1 cellular context compared by ENCODE assay signal in the genomic region with DNA sequence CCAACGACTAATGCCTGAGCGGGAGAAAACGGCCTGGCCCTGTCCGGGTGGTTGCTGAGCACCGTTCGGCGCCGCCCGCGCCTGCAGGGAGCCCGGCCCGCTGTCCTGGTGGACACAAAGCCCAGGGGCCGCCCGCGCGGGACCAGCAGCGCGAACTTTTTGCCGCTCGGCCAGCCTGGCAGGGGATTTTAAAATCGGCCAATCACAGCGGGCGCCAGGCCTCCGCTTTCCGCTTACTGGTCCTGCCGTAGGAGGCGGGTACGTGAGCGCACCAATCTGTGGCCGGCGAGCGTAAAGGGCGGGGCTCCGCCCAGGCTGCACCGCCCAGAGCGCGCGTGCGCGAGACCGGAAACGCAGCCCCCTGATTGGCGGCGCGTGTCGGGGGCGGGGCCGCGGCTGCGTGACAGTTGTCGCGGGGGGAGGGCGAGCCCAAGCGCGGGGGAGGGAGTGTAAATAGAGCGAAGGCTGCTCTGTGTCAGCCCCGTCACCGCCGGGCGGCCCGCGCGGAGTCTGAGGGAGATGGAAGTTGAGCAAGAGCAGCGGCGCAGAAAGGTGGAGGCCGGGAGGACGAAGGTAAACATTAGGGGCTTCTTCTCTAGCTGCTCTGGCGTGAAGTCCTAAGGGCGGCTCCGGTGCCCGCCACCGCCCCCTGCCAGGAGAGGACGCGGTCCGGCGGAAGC.
TF ChIP-seq lines count a peak whose summit lies in the region.

A gene (minus strand): TSS at position 161 of the 680 bp plus-strand sequence. CDS start 1,132 bp downstream, outside the sequence.
A gene with protein sequence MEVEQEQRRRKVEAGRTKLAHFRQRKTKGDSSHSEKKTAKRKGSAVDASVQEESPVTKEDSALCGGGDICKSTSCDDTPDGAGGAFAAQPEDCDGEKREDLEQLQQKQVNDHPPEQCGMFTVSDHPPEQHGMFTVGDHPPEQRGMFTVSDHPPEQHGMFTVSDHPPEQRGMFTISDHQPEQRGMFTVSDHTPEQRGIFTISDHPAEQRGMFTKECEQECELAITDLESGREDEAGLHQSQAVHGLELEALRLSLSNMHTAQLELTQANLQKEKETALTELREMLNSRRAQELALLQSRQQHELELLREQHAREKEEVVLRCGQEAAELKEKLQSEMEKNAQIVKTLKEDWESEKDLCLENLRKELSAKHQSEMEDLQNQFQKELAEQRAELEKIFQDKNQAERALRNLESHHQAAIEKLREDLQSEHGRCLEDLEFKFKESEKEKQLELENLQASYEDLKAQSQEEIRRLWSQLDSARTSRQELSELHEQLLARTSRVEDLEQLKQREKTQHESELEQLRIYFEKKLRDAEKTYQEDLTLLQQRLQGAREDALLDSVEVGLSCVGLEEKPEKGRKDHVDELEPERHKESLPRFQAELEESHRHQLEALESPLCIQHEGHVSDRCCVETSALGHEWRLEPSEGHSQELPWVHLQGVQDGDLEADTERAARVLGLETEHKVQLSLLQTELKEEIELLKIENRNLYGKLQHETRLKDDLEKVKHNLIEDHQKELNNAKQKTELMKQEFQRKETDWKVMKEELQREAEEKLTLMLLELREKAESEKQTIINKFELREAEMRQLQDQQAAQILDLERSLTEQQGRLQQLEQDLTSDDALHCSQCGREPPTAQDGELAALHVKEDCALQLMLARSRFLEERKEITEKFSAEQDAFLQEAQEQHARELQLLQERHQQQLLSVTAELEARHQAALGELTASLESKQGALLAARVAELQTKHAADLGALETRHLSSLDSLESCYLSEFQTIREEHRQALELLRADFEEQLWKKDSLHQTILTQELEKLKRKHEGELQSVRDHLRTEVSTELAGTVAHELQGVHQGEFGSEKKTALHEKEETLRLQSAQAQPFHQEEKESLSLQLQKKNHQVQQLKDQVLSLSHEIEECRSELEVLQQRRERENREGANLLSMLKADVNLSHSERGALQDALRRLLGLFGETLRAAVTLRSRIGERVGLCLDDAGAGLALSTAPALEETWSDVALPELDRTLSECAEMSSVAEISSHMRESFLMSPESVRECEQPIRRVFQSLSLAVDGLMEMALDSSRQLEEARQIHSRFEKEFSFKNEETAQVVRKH (N-terminal part only) (plus strand): TSS at position 447 of the 680 bp plus-strand sequence. CDS start 73 bp downstream, at position 520.

TF ChIP-seq in HEK293, 187 proteins besides CTCF, POLR2A, EP300 and RAD21 (continued from another document and continues in another):
- TF ChIP-seq, protein P1, sequence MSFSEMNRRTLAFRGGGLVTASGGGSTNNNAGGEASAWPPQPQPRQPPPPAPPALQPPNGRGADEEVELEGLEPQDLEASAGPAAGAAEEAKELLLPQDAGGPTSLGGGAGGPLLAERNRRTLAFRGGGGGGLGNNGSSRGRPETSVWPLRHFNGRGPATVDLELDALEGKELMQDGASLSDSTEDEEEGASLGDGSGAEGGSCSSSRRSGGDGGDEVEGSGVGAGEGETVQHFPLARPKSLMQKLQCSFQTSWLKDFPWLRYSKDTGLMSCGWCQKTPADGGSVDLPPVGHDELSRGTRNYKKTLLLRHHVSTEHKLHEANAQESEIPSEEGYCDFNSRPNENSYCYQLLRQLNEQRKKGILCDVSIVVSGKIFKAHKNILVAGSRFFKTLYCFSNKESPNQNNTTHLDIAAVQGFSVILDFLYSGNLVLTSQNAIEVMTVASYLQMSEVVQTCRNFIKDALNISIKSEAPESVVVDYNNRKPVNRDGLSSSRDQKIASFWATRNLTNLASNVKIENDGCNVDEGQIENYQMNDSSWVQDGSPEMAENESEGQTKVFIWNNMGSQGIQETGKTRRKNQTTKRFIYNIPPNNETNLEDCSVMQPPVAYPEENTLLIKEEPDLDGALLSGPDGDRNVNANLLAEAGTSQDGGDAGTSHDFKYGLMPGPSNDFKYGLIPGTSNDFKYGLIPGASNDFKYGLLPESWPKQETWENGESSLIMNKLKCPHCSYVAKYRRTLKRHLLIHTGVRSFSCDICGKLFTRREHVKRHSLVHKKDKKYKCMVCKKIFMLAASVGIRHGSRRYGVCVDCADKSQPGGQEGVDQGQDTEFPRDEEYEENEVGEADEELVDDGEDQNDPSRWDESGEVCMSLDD (tag by site-specific recombination; IDR thresholded peaks at IDR 0.05), result no peak
- TF ChIP-seq ZNF610 (tag by site-specific recombination; IDR thresholded peaks at IDR 0.05; ENCODE audit: borderline replicate concordance) (peak; percentile 68), TCF7L2 (IDR thresholded peaks at IDR 0.05; ENCODE audit: borderline replicate concordance, low read depth, low read length) (no peak), KLF7 (tag by site-specific recombination; IDR thresholded peaks at IDR 0.05; ENCODE audit: borderline replicate concordance) (peak; percentile 76; the same call in 1 of the 2 replicates), KLF9 (tag by site-specific recombination; IDR thresholded peaks at IDR 0.05; ENCODE audit: low read depth) (peak; percentile 85), HOXC10 (CRISPR knock-in tag; IDR thresholded peaks at IDR 0.05) (0 out of 2 replicates have a peak, but pooled peaks have one; percentile 90), ZNF274 (IDR thresholded peaks at IDR 0.05; ENCODE audit: low read length) (no peak), ZNF274 (tag by site-specific recombination; IDR thresholded peaks at IDR 0.05; ENCODE audit: borderline replicate concordance) (no peak), ZNF132 (tag by site-specific recombination; IDR thresholded peaks at IDR 0.05; ENCODE audit: borderline replicate concordance) (no peak), ZNF544 (tag by site-specific recombination; IDR thresholded peaks at IDR 0.05) (no peak), KLF8 (tag by site-specific recombination; IDR thresholded peaks at IDR 0.05) (peak; percentile 97), ZNF157 (tag by site-specific recombination; IDR thresholded peaks at IDR 0.05) (no peak), ZNF114 (tag by site-specific recombination; IDR thresholded peaks at IDR 0.05) (no peak), ZNF560 (tag by site-specific recombination; IDR thresholded peaks at IDR 0.05; ENCODE audit: borderline replicate concordance) (no peak), ZNF654 (tag by site-specific recombination; IDR thresholded peaks at IDR 0.05; ENCODE audit: low read depth) (no peak), ZBTB1 (tag by site-specific recombination; IDR thresholded peaks at IDR 0.05) (no peak), ZNF37A (tag by site-specific recombination; IDR thresholded peaks at IDR 0.05) (peak; percentile 50; the same call in 1 of the 2 replicates), ZNF596 (tag by site-specific recombination; IDR thresholded peaks at IDR 0.05) (peak; percentile 77; the same call in 1 of the 2 replicates), ZNF660 (tag by site-specific recombination; IDR thresholded peaks at IDR 0.05) (peak; percentile 26), OVOL3 (tag by site-specific recombination; IDR thresholded peaks at IDR 0.05) (no peak; the same call in 1 of the 2 replicates), IKZF3 (tag by site-specific recombination; IDR thresholded peaks at IDR 0.05) (no peak), ZBTB20 (tag by site-specific recombination; IDR thresholded peaks at IDR 0.05) (no peak), OSR2 (tag by site-specific recombination; IDR thresholded peaks at IDR 0.05) (peak; percentile 38; the same call in 1 of the 2 replicates), GLI4 (tag by site-specific recombination; IDR thresholded peaks at IDR 0.05) (0 out of 2 replicates have a peak, but pooled peaks have one; percentile 52), MYNN (tag by site-specific recombination; IDR thresholded peaks at IDR 0.05; ENCODE audit: borderline replicate concordance) (no peak), ZNF600 (tag by site-specific recombination; IDR thresholded peaks at IDR 0.05) (no peak)
- TF ChIP-seq, protein P2, sequence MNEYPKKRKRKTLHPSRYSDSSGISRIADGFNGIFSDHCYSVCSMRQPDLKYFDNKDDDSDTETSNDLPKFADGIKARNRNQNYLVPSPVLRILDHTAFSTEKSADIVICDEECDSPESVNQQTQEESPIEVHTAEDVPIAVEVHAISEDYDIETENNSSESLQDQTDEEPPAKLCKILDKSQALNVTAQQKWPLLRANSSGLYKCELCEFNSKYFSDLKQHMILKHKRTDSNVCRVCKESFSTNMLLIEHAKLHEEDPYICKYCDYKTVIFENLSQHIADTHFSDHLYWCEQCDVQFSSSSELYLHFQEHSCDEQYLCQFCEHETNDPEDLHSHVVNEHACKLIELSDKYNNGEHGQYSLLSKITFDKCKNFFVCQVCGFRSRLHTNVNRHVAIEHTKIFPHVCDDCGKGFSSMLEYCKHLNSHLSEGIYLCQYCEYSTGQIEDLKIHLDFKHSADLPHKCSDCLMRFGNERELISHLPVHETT (tag by site-specific recombination; IDR thresholded peaks at IDR 0.05), result peak; percentile 97
- TF ChIP-seq, protein P3, sequence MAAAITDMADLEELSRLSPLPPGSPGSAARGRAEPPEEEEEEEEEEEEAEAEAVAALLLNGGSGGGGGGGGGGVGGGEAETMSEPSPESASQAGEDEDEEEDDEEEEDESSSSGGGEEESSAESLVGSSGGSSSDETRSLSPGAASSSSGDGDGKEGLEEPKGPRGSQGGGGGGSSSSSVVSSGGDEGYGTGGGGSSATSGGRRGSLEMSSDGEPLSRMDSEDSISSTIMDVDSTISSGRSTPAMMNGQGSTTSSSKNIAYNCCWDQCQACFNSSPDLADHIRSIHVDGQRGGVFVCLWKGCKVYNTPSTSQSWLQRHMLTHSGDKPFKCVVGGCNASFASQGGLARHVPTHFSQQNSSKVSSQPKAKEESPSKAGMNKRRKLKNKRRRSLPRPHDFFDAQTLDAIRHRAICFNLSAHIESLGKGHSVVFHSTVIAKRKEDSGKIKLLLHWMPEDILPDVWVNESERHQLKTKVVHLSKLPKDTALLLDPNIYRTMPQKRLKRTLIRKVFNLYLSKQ (tag by site-specific recombination; IDR thresholded peaks at IDR 0.05; ENCODE audit: borderline replicate concordance), result no peak
- TF ChIP-seq, protein P4, sequence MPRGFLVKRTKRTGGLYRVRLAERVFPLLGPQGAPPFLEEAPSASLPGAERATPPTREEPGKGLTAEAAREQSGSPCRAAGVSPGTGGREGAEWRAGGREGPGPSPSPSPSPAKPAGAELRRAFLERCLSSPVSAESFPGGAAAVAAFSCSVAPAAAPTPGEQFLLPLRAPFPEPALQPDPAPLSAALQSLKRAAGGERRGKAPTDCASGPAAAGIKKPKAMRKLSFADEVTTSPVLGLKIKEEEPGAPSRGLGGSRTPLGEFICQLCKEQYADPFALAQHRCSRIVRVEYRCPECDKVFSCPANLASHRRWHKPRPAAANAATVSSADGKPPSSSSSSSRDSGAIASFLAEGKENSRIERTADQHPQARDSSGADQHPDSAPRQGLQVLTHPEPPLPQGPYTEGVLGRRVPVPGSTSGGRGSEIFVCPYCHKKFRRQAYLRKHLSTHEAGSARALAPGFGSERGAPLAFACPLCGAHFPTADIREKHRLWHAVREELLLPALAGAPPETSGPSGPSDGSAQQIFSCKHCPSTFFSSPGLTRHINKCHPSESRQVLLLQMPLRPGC (tag by site-specific recombination; IDR thresholded peaks at IDR 0.05), result peak; percentile 78
- TF ChIP-seq, protein P5, sequence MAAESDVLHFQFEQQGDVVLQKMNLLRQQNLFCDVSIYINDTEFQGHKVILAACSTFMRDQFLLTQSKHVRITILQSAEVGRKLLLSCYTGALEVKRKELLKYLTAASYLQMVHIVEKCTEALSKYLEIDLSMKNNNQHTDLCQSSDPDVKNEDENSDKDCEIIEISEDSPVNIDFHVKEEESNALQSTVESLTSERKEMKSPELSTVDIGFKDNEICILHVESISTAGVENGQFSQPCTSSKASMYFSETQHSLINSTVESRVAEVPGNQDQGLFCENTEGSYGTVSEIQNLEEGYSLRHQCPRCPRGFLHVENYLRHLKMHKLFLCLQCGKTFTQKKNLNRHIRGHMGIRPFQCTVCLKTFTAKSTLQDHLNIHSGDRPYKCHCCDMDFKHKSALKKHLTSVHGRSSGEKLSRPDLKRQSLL (tag by site-specific recombination; IDR thresholded peaks at IDR 0.05), result no peak
- TF ChIP-seq, protein P6, sequence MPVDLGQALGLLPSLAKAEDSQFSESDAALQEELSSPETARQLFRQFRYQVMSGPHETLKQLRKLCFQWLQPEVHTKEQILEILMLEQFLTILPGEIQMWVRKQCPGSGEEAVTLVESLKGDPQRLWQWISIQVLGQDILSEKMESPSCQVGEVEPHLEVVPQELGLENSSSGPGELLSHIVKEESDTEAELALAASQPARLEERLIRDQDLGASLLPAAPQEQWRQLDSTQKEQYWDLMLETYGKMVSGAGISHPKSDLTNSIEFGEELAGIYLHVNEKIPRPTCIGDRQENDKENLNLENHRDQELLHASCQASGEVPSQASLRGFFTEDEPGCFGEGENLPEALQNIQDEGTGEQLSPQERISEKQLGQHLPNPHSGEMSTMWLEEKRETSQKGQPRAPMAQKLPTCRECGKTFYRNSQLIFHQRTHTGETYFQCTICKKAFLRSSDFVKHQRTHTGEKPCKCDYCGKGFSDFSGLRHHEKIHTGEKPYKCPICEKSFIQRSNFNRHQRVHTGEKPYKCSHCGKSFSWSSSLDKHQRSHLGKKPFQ (tag by site-specific recombination; IDR thresholded peaks at IDR 0.05), result no peak
- TF ChIP-seq, protein P7, sequence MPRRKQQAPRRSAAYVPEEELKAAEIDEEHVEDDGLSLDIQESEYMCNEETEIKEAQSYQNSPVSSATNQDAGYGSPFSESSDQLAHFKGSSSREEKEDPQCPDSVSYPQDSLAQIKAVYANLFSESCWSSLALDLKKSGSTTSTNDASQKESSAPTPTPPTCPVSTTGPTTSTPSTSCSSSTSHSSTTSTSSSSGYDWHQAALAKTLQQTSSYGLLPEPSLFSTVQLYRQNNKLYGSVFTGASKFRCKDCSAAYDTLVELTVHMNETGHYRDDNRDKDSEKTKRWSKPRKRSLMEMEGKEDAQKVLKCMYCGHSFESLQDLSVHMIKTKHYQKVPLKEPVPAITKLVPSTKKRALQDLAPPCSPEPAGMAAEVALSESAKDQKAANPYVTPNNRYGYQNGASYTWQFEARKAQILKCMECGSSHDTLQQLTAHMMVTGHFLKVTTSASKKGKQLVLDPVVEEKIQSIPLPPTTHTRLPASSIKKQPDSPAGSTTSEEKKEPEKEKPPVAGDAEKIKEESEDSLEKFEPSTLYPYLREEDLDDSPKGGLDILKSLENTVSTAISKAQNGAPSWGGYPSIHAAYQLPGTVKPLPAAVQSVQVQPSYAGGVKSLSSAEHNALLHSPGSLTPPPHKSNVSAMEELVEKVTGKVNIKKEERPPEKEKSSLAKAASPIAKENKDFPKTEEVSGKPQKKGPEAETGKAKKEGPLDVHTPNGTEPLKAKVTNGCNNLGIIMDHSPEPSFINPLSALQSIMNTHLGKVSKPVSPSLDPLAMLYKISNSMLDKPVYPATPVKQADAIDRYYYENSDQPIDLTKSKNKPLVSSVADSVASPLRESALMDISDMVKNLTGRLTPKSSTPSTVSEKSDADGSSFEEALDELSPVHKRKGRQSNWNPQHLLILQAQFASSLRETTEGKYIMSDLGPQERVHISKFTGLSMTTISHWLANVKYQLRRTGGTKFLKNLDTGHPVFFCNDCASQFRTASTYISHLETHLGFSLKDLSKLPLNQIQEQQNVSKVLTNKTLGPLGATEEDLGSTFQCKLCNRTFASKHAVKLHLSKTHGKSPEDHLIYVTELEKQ (tag by site-specific recombination; IDR thresholded peaks at IDR 0.05; ENCODE audit: borderline replicate concordance), result peak; percentile 35; the same call in 1 of the 2 replicates
- TF ChIP-seq, protein P8, sequence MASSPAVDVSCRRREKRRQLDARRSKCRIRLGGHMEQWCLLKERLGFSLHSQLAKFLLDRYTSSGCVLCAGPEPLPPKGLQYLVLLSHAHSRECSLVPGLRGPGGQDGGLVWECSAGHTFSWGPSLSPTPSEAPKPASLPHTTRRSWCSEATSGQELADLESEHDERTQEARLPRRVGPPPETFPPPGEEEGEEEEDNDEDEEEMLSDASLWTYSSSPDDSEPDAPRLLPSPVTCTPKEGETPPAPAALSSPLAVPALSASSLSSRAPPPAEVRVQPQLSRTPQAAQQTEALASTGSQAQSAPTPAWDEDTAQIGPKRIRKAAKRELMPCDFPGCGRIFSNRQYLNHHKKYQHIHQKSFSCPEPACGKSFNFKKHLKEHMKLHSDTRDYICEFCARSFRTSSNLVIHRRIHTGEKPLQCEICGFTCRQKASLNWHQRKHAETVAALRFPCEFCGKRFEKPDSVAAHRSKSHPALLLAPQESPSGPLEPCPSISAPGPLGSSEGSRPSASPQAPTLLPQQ (tag by site-specific recombination; IDR thresholded peaks at IDR 0.05), result peak; percentile 13; the same call in 1 of the 2 replicates
